In the genomic region with DNA sequence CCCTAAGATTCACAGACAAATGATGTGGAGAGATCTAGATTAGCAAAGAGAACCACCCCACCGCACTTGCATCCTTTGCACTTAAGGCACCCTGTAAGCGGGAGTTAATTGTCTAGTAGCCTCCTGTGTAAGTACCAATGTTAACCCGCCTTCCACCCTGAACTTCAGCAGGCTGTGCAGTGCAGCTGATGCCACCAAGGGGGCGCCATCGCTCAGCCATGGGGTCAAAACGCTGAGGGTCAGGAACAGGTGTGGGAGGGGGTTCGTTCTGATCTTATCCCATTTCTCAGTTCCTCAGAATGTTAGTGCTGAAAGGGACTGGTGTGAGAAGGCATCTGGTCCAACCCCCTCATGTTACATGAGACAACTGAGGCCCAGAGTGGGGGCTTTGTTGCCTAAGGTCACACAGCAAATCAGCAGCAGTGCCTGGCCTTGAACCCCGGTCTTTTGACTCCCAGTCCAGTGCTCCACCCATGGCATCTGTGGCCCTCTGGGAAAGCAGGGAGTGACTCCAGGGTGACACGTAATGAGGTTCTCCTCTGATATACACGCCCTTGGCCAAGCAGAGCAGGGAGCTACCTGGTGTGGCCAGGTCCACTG, we compare ENCODE assay signal across 13 cellular contexts. TPM values are rescaled to one million over a fixed set of nuclear protein-coding genes. Genes with fewer than 3 reads are reported as not detected.
A peak's percentile ranks its signal among the peaks of the same experiment; 100 is the strongest.
DNase-seq lines count a peak whose midpoint lies in the region; ATAC-seq and TF ChIP-seq lines count a peak whose summit lies in the region.
"Had no signal": no experiment of that assay in that cellular context is flagged by ENCODE, and none has a peak within 500 bp of the region (broad histone marks: within the 10 kb centered on the region; RNA-seq: fewer than 3 reads in every experiment).

No MANE protein-coding gene starts in this region.

- H3K36me3 ChIP-seq in H7 (replicated peaks; ENCODE audit: control insufficient read depth, insufficient read depth, low read length): peaks cover 31% of the 10 kb centered on the region
- H3K36me3 ChIP-seq: pancreas had no signal

- H3K4me3 ChIP-seq in H7 (ENCODE audit: insufficient read depth, low read depth, low read length): no peak overlapping the region
- H3K4me3 ChIP-seq in cardiac fibroblast (replicated peaks in 1 of 2; ENCODE audit: low read depth in 2 of 2, low read length in 2 of 2): no peak overlapping the region
- H3K4me3 ChIP-seq: GM23248, pancreas had no signal

- no peak overlapping the region for H3K4me3 Mint-ChIP-seq in activated CD4-positive, alpha-beta T cell treated with anti-CD3 and anti-CD28 coated beads, Interleukin-2, amount 10 ng/mL, durations not matched to agents 24 days and 14 days
- H3K4me3 Mint-ChIP-seq in naive thymus-derived CD8-positive, alpha-beta T cell: no peak overlapping the region
- no peak overlapping the region for H3K4me3 Mint-ChIP-seq in stimulated activated naive B cell treated with anti-CD40 and anti-IgM and Interleukin-4, amounts not matched to agents 10 μg/mL and 1 μg/mL and 100 μg/mL, for 72 hours
- H3K4me3 Mint-ChIP-seq: activated T-cell treated with anti-CD3 and anti-CD28 coated beads, Interleukin-2, amount 50 U/mL, for 4 hours; IgD-negative memory B cell had no signal

- no peak overlapping the region for H3K27ac Mint-ChIP-seq in activated CD4-positive, alpha-beta T cell treated with anti-CD3 and anti-CD28 coated beads, Interleukin-2, amount 10 ng/mL, durations not matched to agents 24 days and 14 days
- H3K27ac Mint-ChIP-seq in naive thymus-derived CD8-positive, alpha-beta T cell: peak overlapping the region in 6 of 10 donors; percentile 29 to 90 (median 76)
- no peak overlapping the region for H3K27ac Mint-ChIP-seq in stimulated activated naive B cell treated with anti-CD40 and anti-IgM and Interleukin-4, amounts not matched to agents 10 μg/mL and 1 μg/mL and 100 μg/mL, for 72 hours

- intact Hi-C loops in activated CD4-positive, alpha-beta T cell treated with anti-CD3 and anti-CD28 coated beads, Interleukin-2, amount 10 ng/mL, durations not matched to agents 24 days and 14 days (cut with micrococcal nuclease): no loop called here

- no peaks in the 10 kb centered on the region for H3K9me3 Mint-ChIP-seq in activated CD4-positive, alpha-beta T cell treated with anti-CD3 and anti-CD28 coated beads, Interleukin-2, amount 10 ng/mL, durations not matched to agents 24 days and 14 days
- H3K9me3 Mint-ChIP-seq in naive thymus-derived CD8-positive, alpha-beta T cell: no peaks in the 10 kb centered on the region
- H3K9me3 Mint-ChIP-seq in stimulated activated naive B cell treated with anti-CD40 and anti-IgM and Interleukin-4, amounts not matched to agents 10 μg/mL and 1 μg/mL and 100 μg/mL, for 72 hours: no peaks in the 10 kb centered on the region
- H3K9me3 Mint-ChIP-seq: activated T-cell treated with anti-CD3 and anti-CD28 coated beads, Interleukin-2, amount 50 U/mL, for 4 hours; IgD-negative memory B cell had no signal

- peak; percentile 21 for TF ChIP-seq CTCF in cardiac fibroblast (IDR thresholded peaks at IDR 0.05; ENCODE audit: low read depth, low read length)

- H3K27me3 Mint-ChIP-seq in activated CD4-positive, alpha-beta T cell treated with anti-CD3 and anti-CD28 coated beads, Interleukin-2, amount 10 ng/mL, durations not matched to agents 24 days and 14 days: no peaks in the 10 kb centered on the region
- H3K27me3 Mint-ChIP-seq in naive thymus-derived CD8-positive, alpha-beta T cell: no peaks in the 10 kb centered on the region
- no peaks in the 10 kb centered on the region for H3K27me3 Mint-ChIP-seq in stimulated activated naive B cell treated with anti-CD40 and anti-IgM and Interleukin-4, amounts not matched to agents 10 μg/mL and 1 μg/mL and 100 μg/mL, for 72 hours
- H3K27me3 Mint-ChIP-seq: IgD-negative memory B cell had no signal

- no peak for ATAC-seq in naive thymus-derived CD8-positive, alpha-beta T cell
- ATAC-seq in stimulated activated naive B cell treated with anti-CD40 and anti-IgM and Interleukin-4, amounts not matched to agents 10 μg/mL and 1 μg/mL and 100 μg/mL, for 72 hours (replicated peaks): no peak
- ATAC-seq: activated T-cell treated with anti-CD3 and anti-CD28 coated beads, Interleukin-2, amount 50 U/mL, for 4 hours; pancreas had no signal

- no peaks in the 10 kb centered on the region for H3K27me3 ChIP-seq in H7 (ENCODE audit: control insufficient read depth, insufficient read depth, low read length)
- H3K27me3 ChIP-seq: pancreas had no signal

- DNase-seq in activated CD4-positive, alpha-beta T cell treated with anti-CD3 and anti-CD28 coated beads for 48 hours: peak; percentile 43
- no peak for DNase-seq in activated CD4-positive, alpha-beta T cell treated with anti-CD3 and anti-CD28 coated beads, Interleukin-2, amount 10 ng/mL, durations not matched to agents 24 days and 14 days
- DNase-seq in H7 (peak; percentile 83), cardiac fibroblast (ENCODE audit: low read depth in 2 of 2) (no peak), globus pallidus (ENCODE audit: low spot score) (no peak), NCI-H1436 treated with DMSO at 0.1 percent for 48 hours (lab: John Stamatoyannopoulos, UW) (no peak)
- DNase-seq in naive thymus-derived CD8-positive, alpha-beta T cell: no peak
- no peak for DNase-seq in stimulated activated naive B cell treated with anti-CD40 and anti-IgM and Interleukin-4, amounts not matched to agents 10 μg/mL and 1 μg/mL and 100 μg/mL, for 72 hours
- DNase-seq: activated T-cell treated with anti-CD3 and anti-CD28 coated beads, Interleukin-2, amount 50 U/mL, for 4 hours; GM23248; NCI-H2107; pancreas had no signal

- peaks cover 12% of the 10 kb centered on the region for H3K4me1 Mint-ChIP-seq in activated CD4-positive, alpha-beta T cell treated with anti-CD3 and anti-CD28 coated beads, Interleukin-2, amount 10 ng/mL, durations not matched to agents 24 days and 14 days
- H3K4me1 Mint-ChIP-seq in naive thymus-derived CD8-positive, alpha-beta T cell: peaks cover 11 to 27% (median 17%) of the 10 kb centered on the region in 4 donors
- H3K4me1 Mint-ChIP-seq in stimulated activated naive B cell treated with anti-CD40 and anti-IgM and Interleukin-4, amounts not matched to agents 10 μg/mL and 1 μg/mL and 100 μg/mL, for 72 hours: peaks cover 4 to 11% of the 10 kb centered on the region in 2 donors

- H3K36me3 Mint-ChIP-seq in activated CD4-positive, alpha-beta T cell treated with anti-CD3 and anti-CD28 coated beads, Interleukin-2, amount 10 ng/mL, durations not matched to agents 24 days and 14 days (ENCODE audit: low read depth): peaks cover 77% of the 10 kb centered on the region
- H3K36me3 Mint-ChIP-seq in naive thymus-derived CD8-positive, alpha-beta T cell: peaks cover 9 to 95% (median 38%) of the 10 kb centered on the region in 3 donors
- H3K36me3 Mint-ChIP-seq in stimulated activated naive B cell treated with anti-CD40 and anti-IgM and Interleukin-4, amounts not matched to agents 10 μg/mL and 1 μg/mL and 100 μg/mL, for 72 hours: peaks cover 73 to 77% of the 10 kb centered on the region in 2 donors

- POLR2A ChIA-PET in naive thymus-derived CD8-positive, alpha-beta T cell (lab: Charles Lee): interaction anchor here (1.4 kb wide), 1 partner anchor 22 kb away, joined by 5 read pairs; no protein-coding TSS in a partner anchor

RNA-seq across cellular contexts. Expression of a gene that starts 57.3 kb away (rescaled TPM):
- 180 and 193 TPM in 2 replicates for total RNA-seq in activated CD4-positive, alpha-beta T cell treated with anti-CD3 and anti-CD28 coated beads, Interleukin-2, amount 10 ng/mL, durations not matched to agents 24 days and 14 days
- 14.3 and 20.5 TPM in 2 replicates for total RNA-seq in H7 (2014; rRNA removed; shearing (Covaris generic))
- total RNA-seq in naive thymus-derived CD8-positive, alpha-beta T cell: 100 to 1,000 TPM; 395 to 412 TPM
- polyA plus RNA-seq in naive thymus-derived CD8-positive, alpha-beta T cell: 100 to 1,000 TPM; 417 to 668 (median 506) TPM

Comparison
In these comparisons a context has a peak if more than half of its experiments do, and no peak if none do; other contexts are left out.
1. DNase-seq: peak in activated CD4-positive, alpha-beta T cell treated with anti-CD3 and anti-CD28 coated beads for 48 hours (single experiment) and H7 (single experiment); none in activated CD4-positive, alpha-beta T cell treated with anti-CD3 and anti-CD28 coated beads, Interleukin-2, amount 10 ng/mL, durations not matched to agents 24 days and 14 days (single experiment), cardiac fibroblast (0 of 2), naive thymus-derived CD8-positive, alpha-beta T cell (0 of 10), globus pallidus (single experiment), stimulated activated naive B cell treated with anti-CD40 and anti-IgM and Interleukin-4, amounts not matched to agents 10 μg/mL and 1 μg/mL and 100 μg/mL, for 72 hours (single experiment) and NCI-H1436 treated with DMSO at 0.1 percent for 48 hours (single experiment).
2. H3K27ac Mint-ChIP-seq: peak in naive thymus-derived CD8-positive, alpha-beta T cell (6 of 10); none in activated CD4-positive, alpha-beta T cell treated with anti-CD3 and anti-CD28 coated beads, Interleukin-2, amount 10 ng/mL, durations not matched to agents 24 days and 14 days (single experiment) and stimulated activated naive B cell treated with anti-CD40 and anti-IgM and Interleukin-4, amounts not matched to agents 10 μg/mL and 1 μg/mL and 100 μg/mL, for 72 hours (single experiment).